In the genomic region with DNA sequence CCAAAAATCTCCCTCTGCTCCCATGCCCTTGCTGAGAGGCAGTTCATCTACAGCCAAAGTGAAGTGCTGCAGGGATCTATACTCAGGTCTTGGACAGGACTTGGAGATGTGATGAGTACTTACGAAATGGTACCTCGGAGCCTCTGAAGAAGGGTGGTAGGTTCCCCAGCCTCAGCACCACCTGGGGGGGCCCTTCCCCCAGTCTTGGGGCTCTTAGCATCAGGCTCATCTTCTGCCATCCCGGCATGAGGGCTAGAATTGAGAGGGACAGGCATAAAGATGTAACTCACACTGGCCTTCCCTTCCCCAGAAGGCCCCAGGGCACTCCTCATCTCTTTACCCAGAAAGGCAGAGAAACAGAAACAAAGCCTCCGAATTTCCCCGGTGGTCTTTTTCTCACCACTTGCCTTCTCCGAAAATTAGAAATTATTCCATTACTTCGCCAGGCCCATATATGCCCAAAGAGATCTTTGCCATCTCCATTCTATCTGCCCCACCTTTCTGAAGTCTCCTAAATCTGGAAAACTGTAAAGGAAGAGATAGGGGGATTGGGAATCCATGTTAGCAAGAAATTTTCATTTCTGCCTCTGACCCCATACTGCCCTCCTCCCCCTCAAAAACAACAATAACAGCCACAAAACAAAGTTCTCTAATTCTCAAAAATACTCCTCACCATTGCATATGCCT, we compare ENCODE assay signal across 8 cellular contexts. TPM values are rescaled to one million over a fixed set of nuclear protein-coding genes. Genes with fewer than 3 reads are reported as not detected.
DNase-seq lines count a peak whose midpoint lies in the region; ATAC-seq and TF ChIP-seq lines count a peak whose summit lies in the region.

No MANE protein-coding gene starts in this region.

- peak overlapping the region; percentile 92 to 100 (median 97) for H3K4me3 Mint-ChIP-seq in naive B cell

- peak overlapping the region; percentile 61 for H3K4me3 ChIP-seq in AG04449 (ENCODE audit: low read depth, low read length)
- peak overlapping the region; percentile 84 for H3K4me3 ChIP-seq in MM.1S (ENCODE audit: low read length)
- H3K4me3 ChIP-seq in choroid plexus epithelial cell (ENCODE audit: low read depth, low read length): peak overlapping the region; percentile 82

- no peaks in the 10 kb centered on the region for H3K9me3 ChIP-seq in MM.1S (replicated peaks; ENCODE audit: insufficient read depth, low read length)

- POLR2A ChIA-PET in AG04449 (lab: Yijun Ruan, JAX): interaction anchor here (0.7 kb wide), 1 partner anchor 41 kb away, joined by 5 read pairs; no protein-coding TSS in a partner anchor

- H2AFZ ChIP-seq in MM.1S (ENCODE audit: low read length): peak overlapping the region; percentile 58

- peak overlapping the region; percentile 98 to 100 (median 99) for H3K27ac Mint-ChIP-seq in naive B cell

- no peak for DNase-seq in AG04449 (ENCODE audit: low read depth, low spot score)
- no peak for DNase-seq in MM.1S
- DNase-seq in choroid plexus epithelial cell (ENCODE audit: low read depth): peak; percentile 28
- peak; percentile 5 for DNase-seq in naive B cell
- no peak for DNase-seq in SIG-M5 treated with dmso at 0.1 percent for 504 hours (lab: John Stamatoyannopoulos, UW; ENCODE audit: unreplicated experiment)
- DNase-seq in SIG-M5 (lab: John Stamatoyannopoulos, UW): no peak

- H3K4me2 ChIP-seq in MM.1S (ENCODE audit: low read depth, low read length): peak overlapping the region; percentile 82

- peaks cover 49 to 62% (median 54%) of the 10 kb centered on the region in 3 donors for H3K4me1 Mint-ChIP-seq in naive B cell

- ATAC-seq in naive B cell (ENCODE audit: low read depth in 2 of 2) (no peak), HG03095 (IDR thresholded peaks at IDR 0.05; ENCODE audit: unreplicated experiment) (no peak), HG03571 (IDR thresholded peaks at IDR 0.05; ENCODE audit: unreplicated experiment) (no peak)

- peaks cover 16% of the 10 kb centered on the region for H3K4me1 ChIP-seq in MM.1S (ENCODE audit: low read length)

- H3K36me3 ChIP-seq in MM.1S (replicated peaks; ENCODE audit: insufficient read depth, low read length): peaks cover 3% of the 10 kb centered on the region

- no peaks in the 10 kb centered on the region for H3K9me2 ChIP-seq in MM.1S (replicated peaks; ENCODE audit: insufficient read depth, low read length)

- H3K79me2 ChIP-seq in MM.1S (ENCODE audit: low read length): peaks cover 17% of the 10 kb centered on the region

- no peaks in the 10 kb centered on the region for H3K27me3 ChIP-seq in MM.1S (replicated peaks; ENCODE audit: insufficient read depth, low read length)

- peaks cover 0 to 8% (median 0%) of the 10 kb centered on the region in 7 donors for H3K9me3 Mint-ChIP-seq in naive B cell

- TF ChIP-seq CTCF in AG04449 (IDR thresholded peaks at IDR 0.05; ENCODE audit: insufficient read depth, low read length, missing control alignments): no peak
- TF ChIP-seq CTCF in MM.1S (IDR thresholded peaks at IDR 0.05; ENCODE audit: low read length): no peak
- TF ChIP-seq CTCF in choroid plexus epithelial cell (conservative IDR thresholded peaks at IDR 0.05; ENCODE audit: low read depth, low read length): no peak

- no peaks in the 10 kb centered on the region for H4K20me1 ChIP-seq in MM.1S (ENCODE audit: insufficient read depth, low read length)

- CTCF ChIA-PET in AG04449 (lab: Yijun Ruan, JAX): interaction anchor here (10.5 to 11.2 kb wide), 2 partner anchors 19 to 41 kb away, joined by 235 to 748 read pairs; a partner anchor contains a TSS

- no peaks in the 10 kb centered on the region for H3K27me3 Mint-ChIP-seq in naive B cell

- peak overlapping the region; percentile 78 for H3K27ac ChIP-seq in MM.1S (ENCODE audit: low read length)

- H3K36me3 Mint-ChIP-seq in naive B cell: peaks cover 7 to 39% of the 10 kb centered on the region in 2 donors

- H3F3A ChIP-seq in MM.1S (ENCODE audit: insufficient read depth, low read length): peaks cover 20% of the 10 kb centered on the region

- H3K9ac ChIP-seq in MM.1S (ENCODE audit: low read length): peak overlapping the region; percentile 81

RNA-seq across cellular contexts. Expression of a gene that starts 0.8 kb away (rescaled TPM):
- polyA plus RNA-seq in naive B cell (ENCODE audit: low read depth in 6 of 6): 100 to 1,000 TPM; 113 to 139 (median 130) TPM

RNA-seq across cellular contexts. Expression of a gene that starts 19.0 kb away (rescaled TPM):
- 10 to 100 TPM; 35.0 to 80.3 (median 61.5) TPM for polyA plus RNA-seq in naive B cell (ENCODE audit: low read depth in 6 of 6)

RNA-seq across cellular contexts. Expression of a gene that starts 26.3 kb away (rescaled TPM):
- under 1 TPM in 2 of 6 donors, not detected in 4; 0.20 to 0.53 TPM for polyA plus RNA-seq in naive B cell (ENCODE audit: low read depth in 6 of 6)

RNA-seq across cellular contexts. Expression of a gene that starts 53.1 kb away (rescaled TPM):
- 10 to 100 TPM; 50.2 to 79.3 (median 57.7) TPM for polyA plus RNA-seq in naive B cell (ENCODE audit: low read depth in 6 of 6)

Comparison
In these comparisons a context has a peak if more than half of its experiments do, and no peak if none do; other contexts are left out.
1. DNase-seq: peak in choroid plexus epithelial cell (single experiment) and naive B cell (single experiment); none in AG04449 (single experiment), MM.1S (single experiment), SIG-M5 treated with dmso at 0.1 percent for 504 hours (single experiment) and SIG-M5 (single experiment).
2. Peak in every context shown above with its lines, with median percentiles within 50 percentile points of each other: H3K4me3 ChIP-seq.